27 cellular contexts compared by ENCODE assay signal in the genomic region with DNA sequence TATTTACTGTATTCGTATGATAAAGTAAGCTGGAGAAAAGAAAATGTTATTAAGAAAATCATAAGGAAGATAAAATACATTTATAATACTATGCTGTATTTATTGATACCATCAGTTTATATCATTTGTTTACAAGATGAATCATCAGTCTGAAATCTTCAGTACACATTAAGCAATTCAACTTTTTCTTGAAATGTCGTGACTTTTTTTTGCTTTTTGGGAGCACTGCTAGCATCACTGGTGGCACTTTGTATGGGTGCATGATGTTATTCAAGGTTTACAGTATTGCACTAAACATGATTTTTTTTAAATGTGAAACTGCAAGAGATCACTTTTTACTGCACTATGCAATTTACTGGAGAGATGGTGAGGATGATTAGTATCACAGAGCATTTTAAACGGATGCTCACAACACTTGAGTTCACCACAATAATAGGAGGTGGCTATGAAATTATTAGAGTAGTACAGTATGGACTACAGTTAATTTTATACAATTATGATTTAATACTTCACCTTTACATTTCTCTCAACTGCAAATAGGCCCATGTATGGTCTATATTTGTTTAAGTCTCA.
"Had no signal": no experiment of that assay in that cellular context is flagged by ENCODE, and none has a peak within 500 bp of the region (broad histone marks: within the 10 kb centered on the region; RNA-seq: fewer than 3 reads in every experiment).

No MANE protein-coding gene starts in this region.

- H3K4me3 ChIP-seq: dorsolateral prefrontal cortex, left lung, pancreas, right lobe of liver, thoracic aorta, tibial nerve, upper lobe of right lung, uterus had no signal

- H3K27me3 Mint-ChIP-seq: progenitor cell of endocrine pancreas had no signal

- H3K36me3 ChIP-seq: left lung, neutrophil, pancreas, right lobe of liver, thoracic aorta, tibial nerve, upper lobe of right lung, uterus had no signal

- H3K27ac ChIP-seq: epithelial cell of prostate, left lung, neutrophil, pancreas, right lobe of liver, thoracic aorta, tibial nerve, upper lobe of right lung, uterus had no signal

- FAIRE-seq: colon, kidney, pancreas, small intestine had no signal

- H3K9me3 Mint-ChIP-seq: endodermal cell had no signal

- H3K27me3 ChIP-seq: dorsolateral prefrontal cortex, left lung, pancreas, right lobe of liver, tibial nerve, upper lobe of right lung, uterus had no signal

- H3K27ac Mint-ChIP-seq: endodermal cell; naive thymus-derived CD8-positive, alpha-beta T cell; progenitor cell of endocrine pancreas; stimulated activated naive B cell treated with anti-CD40 and anti-IgM and Interleukin-4, amounts not matched to agents 10 μg/mL and 1 μg/mL and 100 μg/mL, for 72 hours; stimulated activated naive CD8-positive, alpha-beta T cell treated with anti-CD3 and anti-CD28 coated beads, Interleukin-15, Interleukin-2, amounts not matched to agents 100 ng/mL and 50 ng/mL, for 24 hours had no signal

- H3K4me1 Mint-ChIP-seq: stimulated activated naive B cell treated with anti-CD40 and anti-IgM and Interleukin-4, amounts not matched to agents 10 μg/mL and 1 μg/mL and 100 μg/mL, for 72 hours had no signal

- H3K4me3 Mint-ChIP-seq: endodermal cell; naive thymus-derived CD8-positive, alpha-beta T cell; neural crest cell; stimulated activated naive B cell treated with anti-CD40 and anti-IgM and Interleukin-4, amounts not matched to agents 10 μg/mL and 1 μg/mL and 100 μg/mL, for 72 hours; stimulated activated naive CD8-positive, alpha-beta T cell treated with anti-CD3 and anti-CD28 coated beads, Interleukin-15, Interleukin-2, amounts not matched to agents 100 ng/mL and 50 ng/mL, for 24 hours had no signal

- ATAC-seq: esophagus mucosa; left lung; naive thymus-derived CD8-positive, alpha-beta T cell; pancreas; right lobe of liver; stimulated activated naive B cell treated with anti-CD40 and anti-IgM and Interleukin-4, amounts not matched to agents 10 μg/mL and 1 μg/mL and 100 μg/mL, for 72 hours; upper lobe of right lung had no signal

- H3K9me3 ChIP-seq: left lung, neutrophil, pancreas, right lobe of liver, thoracic aorta, tibial nerve, upper lobe of right lung, uterus had no signal

- H3K4me1 ChIP-seq: left lung, pancreas, tibial nerve, upper lobe of right lung, uterus had no signal

- H3K36me3 Mint-ChIP-seq: naive thymus-derived CD8-positive, alpha-beta T cell; stimulated activated naive B cell treated with anti-CD40 and anti-IgM and Interleukin-4, amounts not matched to agents 10 μg/mL and 1 μg/mL and 100 μg/mL, for 72 hours had no signal

- DNase-seq: dorsolateral prefrontal cortex; effector CD4-positive, alpha-beta T cell; endodermal cell; foreskin melanocyte; hypothalamus; kidney; left lung; mesendoderm; midbrain; naive thymus-derived CD8-positive, alpha-beta T cell; pancreas; right lobe of liver; small intestine; stimulated activated CD4-positive, alpha-beta T cell treated with anti-CD3 and anti-CD28 coated beads, Interleukin-15, amount 100 ng/mL, for 24 hours; stimulated activated CD4-positive, alpha-beta T cell treated with anti-CD3 and anti-CD28 coated beads, Interleukin-2, amount 100 ng/mL, for 48 hours; stimulated activated naive B cell treated with anti-CD40 and anti-IgM and Interleukin-4, amounts not matched to agents 10 μg/mL and 1 μg/mL and 100 μg/mL, for 72 hours; upper lobe of right lung; uterus had no signal
